ENCODE assay signal across 31 cellular contexts in the genomic region with DNA sequence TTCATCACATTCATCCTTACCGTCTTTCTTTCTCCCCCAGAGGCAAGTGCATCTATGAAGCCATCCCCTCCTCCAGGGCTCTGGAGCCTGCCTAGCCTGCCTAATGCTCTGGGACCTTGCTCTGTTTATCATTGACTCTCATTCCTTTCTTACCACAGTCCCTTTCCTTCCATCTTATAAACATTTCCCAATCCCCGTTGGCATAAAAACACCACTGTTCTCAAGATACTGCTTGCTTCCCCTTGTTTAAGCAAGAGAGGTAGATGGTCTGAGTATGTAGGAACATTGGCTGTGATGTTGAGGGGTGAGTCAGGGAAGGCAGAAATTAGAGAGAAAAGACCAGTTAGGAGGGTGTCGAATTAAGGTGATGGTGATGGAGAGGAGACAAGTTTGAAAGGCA. TPM values are rescaled to one million over a fixed set of nuclear protein-coding genes. Genes with fewer than 3 reads are reported as not detected.
DNase-seq lines count a peak whose midpoint lies in the region; ATAC-seq and TF ChIP-seq lines count a peak whose summit lies in the region.
"Had no signal": no experiment of that assay in that cellular context is flagged by ENCODE, and none has a peak within 500 bp of the region (broad histone marks: within the 10 kb centered on the region; RNA-seq: fewer than 3 reads in every experiment).

No MANE protein-coding gene starts in this region.

- H3K4me3 Mint-ChIP-seq in MCF 10A (ENCODE audit: unreplicated experiment), result no peak overlapping the region
- H3K4me3 Mint-ChIP-seq in activated CD4-positive, alpha-beta T cell treated with anti-CD3 and anti-CD28 coated beads, Interleukin-2, amount 10 ng/mL, durations not matched to agents 7 days and 5 days, result no peak overlapping the region
- H3K4me3 Mint-ChIP-seq: effector memory CD8-positive, alpha-beta T cell; stimulated activated naive CD8-positive, alpha-beta T cell treated with anti-CD3 and anti-CD28 coated beads, Interleukin-15, amount 100 ng/mL, for 72 hours had no signal

- POLR2A ChIA-PET in MCF 10A (lab: Yijun Ruan, JAX), result interaction anchor here (1.0 to 1.7 kb wide), 2 partner anchors 29 to 51 kb away, joined by 4 to 5 read pairs; no protein-coding TSS in a partner anchor
- POLR2A ChIA-PET in activated CD4-positive, alpha-beta T cell treated with anti-CD3 and anti-CD28 coated beads, Interleukin-2, amount 10 ng/mL, durations not matched to agents 7 days and 5 days (lab: Charles Lee), result no interaction called here

- H3K27me3 ChIP-seq in breast epithelium (no peaks in the 10 kb centered on the region), stomach smooth muscle (ENCODE audit: control insufficient read depth in 1 of 2, insufficient read depth in 2 of 2, low read length in 2 of 2) (no peaks in the 10 kb centered on the region), MM.1S (replicated peaks; ENCODE audit: insufficient read depth, low read length) (no peaks in the 10 kb centered on the region)
- H3K27me3 ChIP-seq: adrenal gland, cardiac muscle cell, colonic mucosa, gastroesophageal sphincter, ovary, spleen, thyroid gland, uterus had no signal

- intact Hi-C loops in MCF 10A (cut with micrococcal nuclease) (no loop called here), breast epithelium (cut with DNase I; ENCODE audit: low total_unique reads) (no loop called here)

- no peaks in the 10 kb centered on the region for H3K27me3 Mint-ChIP-seq in MCF 10A (ENCODE audit: insufficient read depth, unreplicated experiment)
- no peaks in the 10 kb centered on the region for H3K27me3 Mint-ChIP-seq in activated CD4-positive, alpha-beta T cell treated with anti-CD3 and anti-CD28 coated beads, Interleukin-2, amount 10 ng/mL, durations not matched to agents 7 days and 5 days
- H3K27me3 Mint-ChIP-seq: CD4-positive, CD25-positive, alpha-beta regulatory T cell; effector memory CD8-positive, alpha-beta T cell; stimulated activated naive CD8-positive, alpha-beta T cell treated with anti-CD3 and anti-CD28 coated beads, Interleukin-15, amount 100 ng/mL, for 72 hours had no signal

- H3K4me2 ChIP-seq in MM.1S (ENCODE audit: low read depth, low read length), result no peak overlapping the region

- no peaks in the 10 kb centered on the region for H3K4me1 ChIP-seq in breast epithelium
- H3K4me1 ChIP-seq in stomach smooth muscle (ENCODE audit: control insufficient read depth, insufficient read depth, low read length), result peaks cover 10% of the 10 kb centered on the region
- peaks cover 21% of the 10 kb centered on the region for H3K4me1 ChIP-seq in MM.1S (ENCODE audit: low read length)
- H3K4me1 ChIP-seq: colonic mucosa, uterus had no signal

- H3K4me3 ChIP-seq in breast epithelium, result no peak overlapping the region
- no peak overlapping the region for H3K4me3 ChIP-seq in cardiac fibroblast (replicated peaks in 1 of 2; ENCODE audit: low read depth in 2 of 2, low read length in 2 of 2)
- H3K4me3 ChIP-seq in stomach smooth muscle (ENCODE audit: low read length in 2 of 2), result peak overlapping the region; percentile 22 to 47
- H3K4me3 ChIP-seq in MM.1S (ENCODE audit: low read length), result no peak overlapping the region
- H3K4me3 ChIP-seq: adrenal gland, cardiac muscle cell, colonic mucosa, gastroesophageal sphincter, lower lobe of right lung, mucosa of descending colon, ovary, spleen, thyroid gland, uterus had no signal

- H3K79me2 ChIP-seq in MM.1S (ENCODE audit: low read length), result no peaks in the 10 kb centered on the region

- peaks cover 44% of the 10 kb centered on the region for H3K4me1 Mint-ChIP-seq in MCF 10A (ENCODE audit: insufficient read depth, unreplicated experiment)
- H3K4me1 Mint-ChIP-seq in activated CD4-positive, alpha-beta T cell treated with anti-CD3 and anti-CD28 coated beads, Interleukin-2, amount 10 ng/mL, durations not matched to agents 7 days and 5 days, result peaks cover 28% of the 10 kb centered on the region

- no peaks in the 10 kb centered on the region for H3K9me2 ChIP-seq in MM.1S (replicated peaks; ENCODE audit: insufficient read depth, low read length)

- no TSS peak for BruUV-seq in MCF 10A (replicated peaks; lab: Mats Ljungman, UMichigan)

- no peak overlapping the region for H3K27ac ChIP-seq in breast epithelium
- no peak overlapping the region for H3K27ac ChIP-seq in stomach smooth muscle (ENCODE audit: low read length)
- no peak overlapping the region for H3K27ac ChIP-seq in MM.1S (ENCODE audit: low read length)
- H3K27ac ChIP-seq: adrenal gland, cardiac muscle cell, colonic mucosa, gastroesophageal sphincter, lower lobe of right lung, ovary, spleen, thyroid gland, uterus had no signal

- H3K36me3 Mint-ChIP-seq in MCF 10A (ENCODE audit: insufficient read depth, unreplicated experiment), result no peaks in the 10 kb centered on the region
- no peaks in the 10 kb centered on the region for H3K36me3 Mint-ChIP-seq in activated CD4-positive, alpha-beta T cell treated with anti-CD3 and anti-CD28 coated beads, Interleukin-2, amount 10 ng/mL, durations not matched to agents 7 days and 5 days (ENCODE audit: low read depth)

- DNase-seq in MCF 10A (ENCODE audit: unreplicated experiment) (no peak), breast epithelium (ENCODE audit: low spot score in 2 of 2) (no peak), cardiac fibroblast (ENCODE audit: low read depth in 2 of 2) (peak; percentile 26 to 71), iris pigment epithelial cell (ENCODE audit: low read depth) (peak; percentile 73), MM.1S (no peak)
- no peak for DNase-seq in activated CD4-positive, alpha-beta T cell treated with anti-CD3 and anti-CD28 coated beads, Interleukin-2, amount 10 ng/mL, durations not matched to agents 7 days and 5 days
- DNase-seq: 8988T; activated CD4-positive, alpha-beta T cell treated with anti-CD3 and anti-CD28 coated beads, Interleukin-2, amount 50 U/mL, for 48 hours; activated naive CD4-positive, alpha-beta T cell treated with Interleukin-2 at 50 U/mL for 16 hours; adrenal gland; CD4-positive, CD25-positive, alpha-beta regulatory T cell; colonic mucosa; effector memory CD8-positive, alpha-beta T cell; H7; hippocampal formation; KG1; lower lobe of right lung; mucosa of descending colon; NCI-H2029; NCI-H526 treated with DMSO at 0.1 percent for 48 hours; NK-92 treated with Interleukin-12 subunit alpha and Interleukin-12 subunit beta, amount 100 ng/mL, for 24 hours; ovary; spleen; stimulated activated CD4-positive, alpha-beta T cell treated with anti-CD3 and anti-CD28 coated beads, Interleukin-2, amount 100 ng/mL, for 24 hours; stimulated activated naive CD8-positive, alpha-beta T cell treated with anti-CD3 and anti-CD28 coated beads, Interleukin-15, amount 100 ng/mL, for 72 hours; thyroid gland; uterus had no signal

- ATAC-seq in activated CD4-positive, CD25-positive, alpha-beta regulatory T cell treated with anti-CD3 and anti-CD28 coated beads, Interleukin-2, amount 50 U/mL, for 24 hours, result no peak
- ATAC-seq: effector memory CD8-positive, alpha-beta T cell; gastroesophageal sphincter; lower lobe of right lung; mucosa of descending colon; stimulated activated naive CD8-positive, alpha-beta T cell treated with anti-CD3 and anti-CD28 coated beads, Interleukin-15, amount 100 ng/mL, for 72 hours had no signal

- no peaks in the 10 kb centered on the region for H4K20me1 ChIP-seq in MM.1S (ENCODE audit: insufficient read depth, low read length)

- H3K27ac Mint-ChIP-seq in MCF 10A (ENCODE audit: low read depth, unreplicated experiment), result peak overlapping the region; percentile 57
- no peak overlapping the region for H3K27ac Mint-ChIP-seq in activated CD4-positive, alpha-beta T cell treated with anti-CD3 and anti-CD28 coated beads, Interleukin-2, amount 10 ng/mL, durations not matched to agents 7 days and 5 days

- H3K36me3 ChIP-seq in breast epithelium, result no peaks in the 10 kb centered on the region
- no peaks in the 10 kb centered on the region for H3K36me3 ChIP-seq in stomach smooth muscle (ENCODE audit: control insufficient read depth in 2 of 2, insufficient read depth in 2 of 2, low read length in 2 of 2)
- H3K36me3 ChIP-seq in MM.1S (replicated peaks; ENCODE audit: insufficient read depth, low read length), result no peaks in the 10 kb centered on the region
- H3K36me3 ChIP-seq: adrenal gland, cardiac muscle cell, colonic mucosa, gastroesophageal sphincter, lower lobe of right lung, ovary, spleen, thyroid gland, uterus had no signal

- H3K9ac ChIP-seq in stomach smooth muscle (ENCODE audit: low read length in 2 of 2) (no peak overlapping the region), MM.1S (ENCODE audit: low read length) (no peak overlapping the region)

- H3F3A ChIP-seq in MM.1S (ENCODE audit: insufficient read depth, low read length), result peaks cover 10% of the 10 kb centered on the region

- TF ChIP-seq POLR2A in breast epithelium (IDR thresholded peaks at IDR 0.05), result no peak

- H3K9me3 ChIP-seq in breast epithelium (no peaks in the 10 kb centered on the region), stomach smooth muscle (ENCODE audit: control insufficient read depth in 2 of 2, low read length in 2 of 2) (no peaks in the 10 kb centered on the region), MM.1S (replicated peaks; ENCODE audit: insufficient read depth, low read length) (no peaks in the 10 kb centered on the region)
- H3K9me3 ChIP-seq: adrenal gland, colonic mucosa, gastroesophageal sphincter, lower lobe of right lung, mucosa of descending colon, ovary, spleen, thyroid gland, uterus had no signal

- peaks cover 7% of the 10 kb centered on the region for H3K9me3 Mint-ChIP-seq in MCF 10A (ENCODE audit: unreplicated experiment)
- H3K9me3 Mint-ChIP-seq in activated CD4-positive, alpha-beta T cell treated with anti-CD3 and anti-CD28 coated beads, Interleukin-2, amount 10 ng/mL, durations not matched to agents 7 days and 5 days, result peaks cover 7% of the 10 kb centered on the region
- H3K9me3 Mint-ChIP-seq: CD4-positive, CD25-positive, alpha-beta regulatory T cell; effector memory CD8-positive, alpha-beta T cell; stimulated activated naive CD8-positive, alpha-beta T cell treated with anti-CD3 and anti-CD28 coated beads, Interleukin-15, amount 100 ng/mL, for 72 hours had no signal

- H2AFZ ChIP-seq in MM.1S (ENCODE audit: low read length), result no peak overlapping the region

- no peak for TF ChIP-seq CTCF in MCF 10A (IDR thresholded peaks at IDR 0.05; ENCODE audit: unreplicated experiment)
- no peak for TF ChIP-seq CTCF in breast epithelium (IDR thresholded peaks at IDR 0.05)
- TF ChIP-seq CTCF in cardiac fibroblast (IDR thresholded peaks at IDR 0.05; ENCODE audit: low read depth, low read length), result no peak
- TF ChIP-seq CTCF in MM.1S (IDR thresholded peaks at IDR 0.05; ENCODE audit: low read length), result no peak

- CTCF ChIA-PET in MCF 10A (lab: Yijun Ruan, JAX), result no interaction called here
- CTCF ChIA-PET in activated CD4-positive, alpha-beta T cell treated with anti-CD3 and anti-CD28 coated beads, Interleukin-2, amount 10 ng/mL, durations not matched to agents 7 days and 5 days (lab: Charles Lee), result no interaction called here

RNA-seq across cellular contexts. Expression of gene RPA3, which starts 51.8 kb away (rescaled TPM):
- total RNA-seq in MCF 10A (2022) (35.7 and 44.2 TPM in 2 replicates), breast epithelium (10 to 100 TPM; 18.7 to 24.6 (median 22.3) TPM)
- 10 to 100 TPM; 93.2 to 93.4 TPM for total RNA-seq in activated CD4-positive, alpha-beta T cell treated with anti-CD3 and anti-CD28 coated beads, Interleukin-2, amount 10 ng/mL, durations not matched to agents 7 days and 5 days

Comparison
In these comparisons a context has a peak if more than half of its experiments do, and no peak if none do; other contexts are left out.
1. DNase-seq: peak in cardiac fibroblast (2 of 2) and iris pigment epithelial cell (single experiment); none in MCF 10A (single experiment), breast epithelium (0 of 2), MM.1S (single experiment) and activated CD4-positive, alpha-beta T cell treated with anti-CD3 and anti-CD28 coated beads, Interleukin-2, amount 10 ng/mL, durations not matched to agents 7 days and 5 days (single experiment).
2. H3K4me3 ChIP-seq: peak in stomach smooth muscle (2 of 2); none in breast epithelium (0 of 3), cardiac fibroblast (0 of 2) and MM.1S (single experiment).